In the genomic region with DNA sequence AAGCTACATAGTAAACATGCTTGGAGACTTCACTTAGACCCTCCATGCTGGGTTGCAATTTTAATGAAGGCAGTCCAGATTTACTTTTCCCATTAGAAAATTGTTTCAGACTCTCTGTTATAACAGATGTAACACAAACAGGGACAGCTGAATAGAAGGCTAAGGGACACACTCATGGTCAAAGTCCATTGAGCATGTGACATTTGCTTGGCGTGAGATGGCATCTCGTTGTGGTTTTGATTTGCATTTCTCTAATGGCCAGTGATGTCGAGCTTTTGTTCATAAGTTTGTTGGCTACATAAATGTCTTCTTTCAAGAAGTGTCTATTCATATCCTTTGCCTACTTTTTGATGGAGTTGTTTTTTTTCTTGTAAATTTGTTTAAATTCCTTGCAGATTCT, we compare ENCODE assay signal across 16 cellular contexts.
A peak's percentile ranks its signal among the peaks of the same experiment; 100 is the strongest.
DNase-seq lines count a peak whose midpoint lies in the region; ATAC-seq, FAIRE-seq and TF ChIP-seq lines count a peak whose summit lies in the region.
"Had no signal": no experiment of that assay in that cellular context is flagged by ENCODE, and none has a peak within 500 bp of the region (broad histone marks: within the 10 kb centered on the region; RNA-seq: fewer than 3 reads in every experiment).

No MANE protein-coding gene starts in this region.

- intact Hi-C loops in HepG2 (cut with micrococcal nuclease; ENCODE audit: unreplicated experiment) (no loop called here), sciatic nerve (cut with DNase I) (no loop called here)

- H3K79me2 ChIP-seq in HepG2 (ENCODE audit: insufficient read depth, low read length) (no peaks in the 10 kb centered on the region), smooth muscle cell (ENCODE audit: low read depth) (no peaks in the 10 kb centered on the region)

- H4K20me1 ChIP-seq in HepG2 (ENCODE audit: insufficient read depth, low read length) (no peaks in the 10 kb centered on the region), smooth muscle cell (ENCODE audit: low read depth) (no peaks in the 10 kb centered on the region)

- H3K4me2 ChIP-seq in HepG2 (ENCODE audit: low read depth, low read length): no peak overlapping the region
- no peak overlapping the region for H3K4me2 ChIP-seq in smooth muscle cell

- TF ChIP-seq RAD21 in liver (IDR thresholded peaks at IDR 0.05) (no peak), HepG2 (CRISPR knock-in tag; IDR thresholded peaks at IDR 0.05) (no peak)

- H3F3A ChIP-seq in smooth muscle cell (ENCODE audit: low read depth): no peaks in the 10 kb centered on the region

- H3K36me3 ChIP-seq in liver (ENCODE audit: control insufficient read depth in 4 of 4, insufficient read depth in 3 of 4, low read depth in 1 of 4, low read length in 3 of 4) (no peaks in the 10 kb centered on the region), HepG2 (replicated peaks in 1 of 2; ENCODE audit: control insufficient read depth in 1 of 2, insufficient read depth in 2 of 2, low read length in 2 of 2) (no peaks in the 10 kb centered on the region), smooth muscle cell (ENCODE audit: low read depth) (no peaks in the 10 kb centered on the region)

- no peak overlapping the region for H3K27ac ChIP-seq in liver (ENCODE audit: low read depth in 1 of 2, low read length in 2 of 2)
- no peak overlapping the region for H3K27ac ChIP-seq in HepG2 (ENCODE audit: extremely low read length, insufficient read depth, low read length)
- no peak overlapping the region for H3K27ac ChIP-seq in smooth muscle cell (ENCODE audit: low read depth)
- H3K27ac ChIP-seq: 22Rv1 had no signal

- DNase-seq in HepG2 (ENCODE audit: low spot score): no peak
- peak; percentile 55 for DNase-seq in SW480 (ENCODE audit: low spot score)
- DNase-seq in smooth muscle cell (lab: John Stamatoyannopoulos, UW; ENCODE audit: unreplicated experiment): no peak
- no peak for DNase-seq in sciatic nerve (ENCODE audit: low spot score)
- DNase-seq: CD8-positive, alpha-beta T cell; EL; GOT3; IMR-90; NCI-H2029; NCI-H2171 treated with DMSO at 0.1 percent for 48 hours; NCI-H510A had no signal

- no peak for TF ChIP-seq EP300 in HepG2 (IDR thresholded peaks at IDR 0.05; ENCODE audit: low read depth in 2 of 2, low read length in 2 of 2)
- no peak for TF ChIP-seq EP300 in HepG2 (CRISPR knock-in tag; IDR thresholded peaks at IDR 0.05; ENCODE audit: borderline replicate concordance)

- BruUV-seq in HepG2 (replicated peaks; lab: Mats Ljungman, UMichigan): no TSS peak

- FAIRE-seq in HepG2 (lab: Jason Lieb, UNC): no peak

- 64% methylated on average over 3 of the region's 3 CpGs for WGBS in liver
- WGBS in HepG2 (ENCODE audit: low lambda C conversion rate): 0% methylated on average over 3 of the region's 3 CpGs
- 96% methylated on average over 3 of the region's 3 CpGs for WGBS in smooth muscle cell (ENCODE audit: low lambda C conversion rate)

- TF ChIP-seq POLR2A in HepG2 (IDR thresholded peaks at IDR 0.05; ENCODE audit: insufficient read depth in 1 of 2, low read depth in 2 of 2, low read length in 2 of 2): no peak

- TF ChIP-seq CTCF in liver (IDR thresholded peaks at IDR 0.05; ENCODE audit: low read depth, low read length, missing input control) (no peak), HepG2 (CRISPR knock-in tag; IDR thresholded peaks at IDR 0.05) (no peak), smooth muscle cell (IDR thresholded peaks at IDR 0.05; ENCODE audit: borderline replicate concordance, insufficient read depth, poor library complexity, severe bottlenecking) (no peak)

- H3K9ac ChIP-seq in liver (ENCODE audit: low read depth in 1 of 2, low read length in 2 of 2): no peak overlapping the region
- no peak overlapping the region for H3K9ac ChIP-seq in HepG2 (ENCODE audit: insufficient read depth, low read depth, low read length)
- no peak overlapping the region for H3K9ac ChIP-seq in smooth muscle cell (ENCODE audit: low read depth)

- ATAC-seq in HepG2 (no peak), GM21786 (IDR thresholded peaks at IDR 0.05; ENCODE audit: unreplicated experiment) (peak; percentile 81), HG02885 (IDR thresholded peaks at IDR 0.05; ENCODE audit: poor library complexity, unreplicated experiment) (no peak), GM19452 (IDR thresholded peaks at IDR 0.05; ENCODE audit: unreplicated experiment) (no peak), sciatic nerve (no peak)
- ATAC-seq: CD8-positive, alpha-beta T cell had no signal

- H2AFZ ChIP-seq in HepG2 (ENCODE audit: low read length) (no peak overlapping the region), smooth muscle cell (ENCODE audit: low read depth) (no peak overlapping the region)

- POLR2A ChIA-PET in HepG2 (lab: Yijun Ruan, JAX): no interaction called here

- H3K9me3 ChIP-seq in liver (ENCODE audit: control insufficient read depth in 4 of 4, low read length in 3 of 4) (no peaks in the 10 kb centered on the region), HepG2 (ENCODE audit: low read length) (peaks cover 11% of the 10 kb centered on the region), smooth muscle cell (replicated peaks; ENCODE audit: low read depth) (no peaks in the 10 kb centered on the region)

- in situ Hi-C loops in HepG2 (cut with HindIII; ENCODE audit: extremely low pct_ligation_motif_present, low pct_unique_long_range_greater_than_20kb): no loop called here

- CTCF ChIA-PET in HepG2 (lab: Yijun Ruan, JAX; ENCODE audit: low intra/inter-chr PET ratio, low total read pairs): no interaction called here

- H3K4me1 ChIP-seq in liver (ENCODE audit: control insufficient read depth in 4 of 4, insufficient read depth in 4 of 4, low read length in 3 of 4) (no peaks in the 10 kb centered on the region), HepG2 (ENCODE audit: insufficient read depth, low read length) (no peaks in the 10 kb centered on the region), smooth muscle cell (ENCODE audit: low read depth) (peaks cover 8% of the 10 kb centered on the region)

- H3K27me3 ChIP-seq in liver (ENCODE audit: control insufficient read depth in 4 of 4, insufficient read depth in 4 of 4, low read length in 3 of 4): no peaks in the 10 kb centered on the region
- H3K27me3 ChIP-seq in HepG2 (ENCODE audit: control insufficient read depth in 1 of 2, insufficient read depth in 2 of 2, low read length in 2 of 2): no peaks in the 10 kb centered on the region
- no peaks in the 10 kb centered on the region for H3K27me3 ChIP-seq in smooth muscle cell (ENCODE audit: low read depth)

- H3K4me3 ChIP-seq in liver (ENCODE audit: low read depth in 1 of 3, low read length in 3 of 3): no peak overlapping the region
- H3K4me3 ChIP-seq in HepG2 (replicated peaks in 1 of 3; ENCODE audit: insufficient read depth in 1 of 3, low read depth in 2 of 3, low read length in 3 of 3): no peak overlapping the region
- H3K4me3 ChIP-seq in smooth muscle cell: no peak overlapping the region

TF ChIP-seq in liver, 16 proteins besides CTCF, POLR2A, EP300 and RAD21:
- TF ChIP-seq TAF1 (conservative IDR thresholded peaks at IDR 0.05) (no peak), JUND (IDR thresholded peaks at IDR 0.05) (no peak), HNF4A (conservative IDR thresholded peaks at IDR 0.05) (peak; percentile 66 to 73), HNF4G (IDR thresholded peaks at IDR 0.05) (peak; percentile 19)

TF ChIP-seq in HepG2, 621 proteins besides CTCF, POLR2A, EP300 and RAD21 (continues in another document):
- TF ChIP-seq, protein P1, sequence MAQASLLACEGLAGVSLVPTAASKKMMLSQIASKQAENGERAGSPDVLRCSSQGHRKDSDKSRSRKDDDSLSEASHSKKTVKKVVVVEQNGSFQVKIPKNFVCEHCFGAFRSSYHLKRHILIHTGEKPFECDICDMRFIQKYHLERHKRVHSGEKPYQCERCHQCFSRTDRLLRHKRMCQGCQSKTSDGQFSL (CRISPR knock-in tag; IDR thresholded peaks at IDR 0.05): no peak
- TF ChIP-seq POLR2AphosphoS2 (IDR thresholded peaks at IDR 0.05; ENCODE audit: low read depth, low read length): no peak
- TF ChIP-seq, protein P2, sequence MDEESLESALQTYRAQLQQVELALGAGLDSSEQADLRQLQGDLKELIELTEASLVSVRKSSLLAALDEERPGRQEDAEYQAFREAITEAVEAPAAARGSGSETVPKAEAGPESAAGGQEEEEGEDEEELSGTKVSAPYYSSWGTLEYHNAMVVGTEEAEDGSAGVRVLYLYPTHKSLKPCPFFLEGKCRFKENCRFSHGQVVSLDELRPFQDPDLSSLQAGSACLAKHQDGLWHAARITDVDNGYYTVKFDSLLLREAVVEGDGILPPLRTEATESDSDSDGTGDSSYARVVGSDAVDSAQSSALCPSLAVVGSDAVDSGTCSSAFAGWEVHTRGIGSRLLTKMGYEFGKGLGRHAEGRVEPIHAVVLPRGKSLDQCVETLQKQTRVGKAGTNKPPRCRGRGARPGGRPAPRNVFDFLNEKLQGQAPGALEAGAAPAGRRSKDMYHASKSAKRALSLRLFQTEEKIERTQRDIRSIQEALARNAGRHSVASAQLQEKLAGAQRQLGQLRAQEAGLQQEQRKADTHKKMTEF (CRISPR knock-in tag; IDR thresholded peaks at IDR 0.05): no peak
- TF ChIP-seq JUNB (CRISPR knock-in tag; IDR thresholded peaks at IDR 0.05; ENCODE audit: borderline replicate concordance): no peak
- TF ChIP-seq, protein P3, sequence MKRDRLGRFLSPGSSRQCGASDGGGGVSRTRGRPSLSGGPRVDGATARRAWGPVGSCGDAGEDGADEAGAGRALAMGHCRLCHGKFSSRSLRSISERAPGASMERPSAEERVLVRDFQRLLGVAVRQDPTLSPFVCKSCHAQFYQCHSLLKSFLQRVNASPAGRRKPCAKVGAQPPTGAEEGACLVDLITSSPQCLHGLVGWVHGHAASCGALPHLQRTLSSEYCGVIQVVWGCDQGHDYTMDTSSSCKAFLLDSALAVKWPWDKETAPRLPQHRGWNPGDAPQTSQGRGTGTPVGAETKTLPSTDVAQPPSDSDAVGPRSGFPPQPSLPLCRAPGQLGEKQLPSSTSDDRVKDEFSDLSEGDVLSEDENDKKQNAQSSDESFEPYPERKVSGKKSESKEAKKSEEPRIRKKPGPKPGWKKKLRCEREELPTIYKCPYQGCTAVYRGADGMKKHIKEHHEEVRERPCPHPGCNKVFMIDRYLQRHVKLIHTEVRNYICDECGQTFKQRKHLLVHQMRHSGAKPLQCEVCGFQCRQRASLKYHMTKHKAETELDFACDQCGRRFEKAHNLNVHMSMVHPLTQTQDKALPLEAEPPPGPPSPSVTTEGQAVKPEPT (CRISPR knock-in tag; IDR thresholded peaks at IDR 0.05; ENCODE audit: low read depth): no peak
- no peak for TF ChIP-seq ZNF572 (CRISPR knock-in tag; IDR thresholded peaks at IDR 0.05)
- TF ChIP-seq STAG1 (CRISPR knock-in tag; IDR thresholded peaks at IDR 0.05): no peak
- TF ChIP-seq PITX1 (CRISPR knock-in tag; IDR thresholded peaks at IDR 0.05): no peak
- TF ChIP-seq ZNF720 (CRISPR knock-in tag; IDR thresholded peaks at IDR 0.05): no peak
- TF ChIP-seq ZNF382 (CRISPR knock-in tag; IDR thresholded peaks at IDR 0.05; ENCODE audit: borderline replicate concordance): no peak
